Comparison of ENCODE assay signal across 1 cellular context in genomic region chr1:151833172-151833571, GRCh38.
TF ChIP-seq lines count a peak whose summit lies in the region.

No MANE protein-coding gene starts in this region.

TF ChIP-seq in SK-N-SH, 30 proteins besides CTCF, POLR2A, EP300 and RAD21 (continued from another document):
- TF ChIP-seq REST (IDR thresholded peaks at IDR 0.05; ENCODE audit: low read depth, low read length) (no peak), YY1 (IDR thresholded peaks at IDR 0.05; ENCODE audit: low read depth) (no peak), EZH2phosphoT487 (IDR thresholded peaks at IDR 0.05; ENCODE audit: borderline replicate concordance, low read depth) (no peak), USF1 (IDR thresholded peaks at IDR 0.05; ENCODE audit: borderline replicate concordance, low read depth) (no peak), SMC3 (IDR thresholded peaks at IDR 0.05; ENCODE audit: low read depth, low read length) (no peak), ELF1 (IDR thresholded peaks at IDR 0.05) (no peak)
